Comparison of ENCODE assay signal across 2 cellular contexts in genomic region chr2:113311191-113311590, GRCh38. TPM values are rescaled to one million over a fixed set of nuclear protein-coding genes. Genes with fewer than 3 reads are reported as not detected.
"Had no signal": no experiment of that assay in that cellular context is flagged by ENCODE, and none has a peak within 500 bp of the region (broad histone marks: within the 10 kb centered on the region; RNA-seq: fewer than 3 reads in every experiment).

No MANE protein-coding gene starts in this region.

RNA-seq across cellular contexts. Expression of gene PAX8, which starts 32.5 kb away (rescaled TPM):
- total RNA-seq: hepatocyte, skeletal muscle tissue had no signal
